In genomic region chr7:7499892-7500291, GRCh38 we compare ENCODE assay signal across 8 cellular contexts. TPM values are rescaled to one million over a fixed set of nuclear protein-coding genes. Genes with fewer than 3 reads are reported as not detected.
"Had no signal": no experiment of that assay in that cellular context is flagged by ENCODE, and none has a peak within 500 bp of the region (broad histone marks: within the 10 kb centered on the region; RNA-seq: fewer than 3 reads in every experiment).

No MANE protein-coding gene starts in this region.

- H3K27ac ChIP-seq: HL-60, KMS-11 had no signal

- DNase-seq: H9, HCEC 1CT, KBM-7 had no signal

- ATAC-seq: GM23338 had no signal

- H3K4me3 ChIP-seq: GM23338 had no signal

- H3K4me2 ChIP-seq: GM23338, KMS-11 had no signal

RNA-seq across cellular contexts. Expression of gene COL28A1, which starts 35.8 kb away (rescaled TPM):
- total RNA-seq: HT1080 had no signal
- polyA plus RNA-seq: IgD-negative memory B cell had no signal
